ENCODE assay signal across 3 cellular contexts in genomic region chr18:13712400-13713131, GRCh38.
TF ChIP-seq lines count a peak whose summit lies in the region.

No MANE protein-coding gene starts in this region.

TF ChIP-seq in GM23338, 12 proteins besides CTCF, POLR2A, EP300 and RAD21 (continues in another document):
- TF ChIP-seq REST (IDR thresholded peaks at IDR 0.05; ENCODE audit: unreplicated experiment): no peak

TF ChIP-seq in endothelial cell of umbilical vein, 7 proteins besides CTCF, POLR2A, EP300 and RAD21:
- TF ChIP-seq EZH2 (IDR thresholded peaks at IDR 0.05; ENCODE audit: borderline replicate concordance, low read depth, low read length, severe bottlenecking): no peak
- TF ChIP-seq GATA2 (IDR thresholded peaks at IDR 0.05; ENCODE audit: insufficient read depth, insufficient read length, low read depth, low read length): no peak
- no peak for TF ChIP-seq JUN (IDR thresholded peaks at IDR 0.05; ENCODE audit: borderline replicate concordance, insufficient read depth, insufficient read length, low read depth)
- no peak for TF ChIP-seq POLR2AphosphoS5 (IDR thresholded peaks at IDR 0.05; ENCODE audit: insufficient read depth, low read depth, low read length)
- TF ChIP-seq MYC (IDR thresholded peaks at IDR 0.05; ENCODE audit: low read depth, low read length): no peak
- TF ChIP-seq FOS (IDR thresholded peaks at IDR 0.05; ENCODE audit: borderline replicate concordance, insufficient read depth, low read length): no peak
- no peak for TF ChIP-seq MAX (IDR thresholded peaks at IDR 0.05; ENCODE audit: insufficient read depth, insufficient read length)

TF ChIP-seq in HepG2, 621 proteins besides CTCF, POLR2A, EP300 and RAD21:
- no peak for TF ChIP-seq ZNF839 (CRISPR knock-in tag; IDR thresholded peaks at IDR 0.05; ENCODE audit: borderline replicate concordance)
- no peak for TF ChIP-seq RNF219 (CRISPR knock-in tag; IDR thresholded peaks at IDR 0.05)
- TF ChIP-seq ZNF343 (CRISPR knock-in tag; IDR thresholded peaks at IDR 0.05): no peak
- no peak for TF ChIP-seq XBP1 (CRISPR knock-in tag; IDR thresholded peaks at IDR 0.05)
- no peak for TF ChIP-seq ZBTB2 (CRISPR knock-in tag; IDR thresholded peaks at IDR 0.05; ENCODE audit: low read depth)
